In the genomic region with DNA sequence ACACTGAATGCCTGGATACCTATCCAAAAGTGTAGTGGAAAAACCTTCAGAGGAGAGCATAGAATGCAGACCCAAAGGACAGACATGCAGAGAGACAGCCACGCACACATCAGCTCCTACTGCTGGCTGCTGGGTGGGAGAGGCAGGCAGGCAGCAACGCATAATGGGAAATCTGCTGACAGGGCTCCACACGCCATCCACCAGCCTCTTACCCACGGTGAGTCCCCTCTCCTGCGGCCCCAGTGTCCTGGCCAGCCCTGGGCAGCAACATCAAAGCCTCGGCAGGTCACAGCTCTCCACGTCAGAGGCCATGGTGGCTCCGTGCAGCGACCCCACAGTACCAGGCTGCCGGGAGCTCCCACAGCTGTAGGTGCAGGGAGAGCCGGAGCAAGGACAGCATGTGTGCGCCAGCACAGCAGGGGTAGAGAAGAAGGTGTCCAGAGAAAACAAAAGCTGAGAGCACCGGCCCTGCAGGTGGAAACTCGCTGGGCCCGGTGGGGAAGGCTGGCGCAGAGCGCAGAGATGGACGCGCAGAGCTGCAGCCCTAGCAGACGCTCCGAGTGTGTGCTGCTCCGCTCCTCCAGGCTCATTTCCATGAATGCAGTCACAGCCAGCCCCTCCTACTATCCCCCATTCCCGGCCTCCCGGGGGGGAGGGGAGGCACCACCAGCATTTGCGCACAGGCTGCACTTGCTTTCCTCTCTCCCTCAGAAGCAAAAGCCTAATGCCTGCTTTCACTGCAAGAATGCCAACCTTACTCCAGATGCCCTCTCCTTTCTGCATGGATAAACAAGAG, we compare ENCODE assay signal across 8 cellular contexts. TPM values are rescaled to one million over a fixed set of nuclear protein-coding genes. Genes with fewer than 3 reads are reported as not detected.
DNase-seq lines count a peak whose midpoint lies in the region; ATAC-seq, FAIRE-seq and TF ChIP-seq lines count a peak whose summit lies in the region.

No MANE protein-coding gene starts in this region.

- H2BK20ac ChIP-seq in H1 (ENCODE audit: low read length) = no peak overlapping the region

- no peaks in the 10 kb centered on the region for H3K36me3 ChIP-seq in H1 (ENCODE audit: control insufficient read depth in 2 of 4, insufficient read depth in 4 of 4, low read length in 3 of 4)

- peak overlapping the region; percentile 18; the same call in 1 of the 2 replicates for H2BK5ac ChIP-seq in H1 (ENCODE audit: low read depth, low read length)

- peak overlapping the region; percentile 18 for H4K5ac ChIP-seq in H1 (ENCODE audit: insufficient read length, low read depth, low read length)

- in situ Hi-C loops in GM13976 (cut with MboI; ENCODE audit: low sequenced_read_pairs, unreplicated experiment) = no loop called here

- no peak overlapping the region for H3K4ac ChIP-seq in H1 (replicated peaks; ENCODE audit: insufficient read length, low read depth, low read length)

- H3K79me1 ChIP-seq in H1 (ENCODE audit: low read depth, low read length) = no peaks in the 10 kb centered on the region

- CTCF ChIA-PET in H1 (lab: Charles Lee; ENCODE audit: partially characterized antibody) = interaction anchor here (0.6 to 2.8 kb wide), 12 partner anchors 10 to 360 kb away, joined by 3 to 16 read pairs (median 4); no protein-coding TSS in a partner anchor

- peak overlapping the region; percentile 77 for H2BK12ac ChIP-seq in H1 (ENCODE audit: low read depth, low read length)

- no peaks in the 10 kb centered on the region for H3K9me3 ChIP-seq in H1 (ENCODE audit: insufficient read depth in 2 of 2, low read depth in 1 of 2, low read length in 1 of 2)

- H2AK5ac ChIP-seq in H1 (ENCODE audit: low read depth, low read length) = 0 out of 2 replicates have a peak overlapping the region, but pooled peaks have one; percentile 77

- ATAC-seq in naive thymus-derived CD8-positive, alpha-beta T cell = no peak

- H4K8ac ChIP-seq in H1 (ENCODE audit: extremely low read depth, insufficient read depth, low read length) = no peak overlapping the region; the same call in 1 of the 2 replicates

- H3K23ac ChIP-seq in H1 (ENCODE audit: insufficient read length) = no peak overlapping the region

- TF ChIP-seq CTCF in H1 (IDR thresholded peaks at IDR 0.05; ENCODE audit: control extremely low read depth in 1 of 3, insufficient read depth in 1 of 3, low read depth in 1 of 3, low read length in 3 of 3) = no peak
- no peak for TF ChIP-seq CTCF in GM13976 (IDR thresholded peaks at IDR 0.05; ENCODE audit: borderline replicate concordance, control extremely low read depth, extremely low read depth, insufficient read depth, missing control alignments)

- peak overlapping the region; percentile 76 to 88 for H3K4me2 ChIP-seq in H1 (ENCODE audit: insufficient read depth in 1 of 2, low read depth in 2 of 2, low read length in 2 of 2)

- H3K4me3 ChIP-seq in H1 (ENCODE audit: extremely low read depth in 1 of 4, insufficient read depth in 2 of 4, low read depth in 3 of 4, low read length in 4 of 4) = peak overlapping the region; percentile 40 to 62 (median 52); a peak in 7 of 8 replicates

- no peak overlapping the region for H3K27ac ChIP-seq in H1 (ENCODE audit: low read depth, low read length)

- peaks cover 17 to 39% (median 25%) of the 10 kb centered on the region in 4 experiments for H3K4me1 ChIP-seq in H1 (replicated peaks in 1 of 4; ENCODE audit: control insufficient read depth in 3 of 4, insufficient read depth in 4 of 4, low read length in 3 of 4)

- peak overlapping the region; percentile 62 for H3K18ac ChIP-seq in H1 (ENCODE audit: extremely low read depth, low read length)

- H3K4me1 Mint-ChIP-seq in naive thymus-derived CD8-positive, alpha-beta T cell = peaks cover 69 to 98% (median 95%) of the 10 kb centered on the region in 4 donors

- WGBS in H1 (ENCODE audit: extremely low coverage in 1 of 2, insufficient coverage in 1 of 2, insufficient read length in 1 of 2, insufficient replicate concordance in 2 of 2, low coverage in 1 of 2, low lambda C conversion rate in 2 of 2, missing lambda C conversion rate in 1 of 2), 2 experiments = 12% methylated on average over 22 of the region's 25 CpGs; no CpG with 5 or more reads in 1 of the 2 experiments

- H3K9me3 Mint-ChIP-seq in naive thymus-derived CD8-positive, alpha-beta T cell = no peaks in the 10 kb centered on the region

- H4K91ac ChIP-seq in H1 (replicated peaks; ENCODE audit: insufficient read length, low read length) = peak overlapping the region; percentile 36

- H3K14ac ChIP-seq in H1 (ENCODE audit: insufficient read length) = no peak overlapping the region

- no peak overlapping the region for H2BK15ac ChIP-seq in H1 (ENCODE audit: low read length)

- TF ChIP-seq POLR2A in H1 (IDR thresholded peaks at IDR 0.05; ENCODE audit: control extremely low read depth in 1 of 2, low read depth in 2 of 2, low read length in 2 of 2) = 0 out of 3 replicates have a peak, but pooled peaks of 1 of the 2 experiments have one; percentile 39

- H3K56ac ChIP-seq in H1 (replicated peaks; ENCODE audit: insufficient read length, low read depth, low read length) = no peak overlapping the region

- no peak overlapping the region; a peak in 1 of 7 replicates for H3K9ac ChIP-seq in H1 (replicated peaks in 1 of 4; ENCODE audit: extremely low read depth in 1 of 4, low read depth in 3 of 4, low read length in 3 of 4)

- peaks cover 0 to 46% (median 0%) of the 10 kb centered on the region in 3 donors for H3K36me3 Mint-ChIP-seq in naive thymus-derived CD8-positive, alpha-beta T cell

- H2AFZ ChIP-seq in H1 (ENCODE audit: low read length) = no peak overlapping the region

- peaks cover 7% of the 10 kb centered on the region for H3K23me2 ChIP-seq in H1 (ENCODE audit: low read depth, low read length)

- H3K27me3 Mint-ChIP-seq in naive thymus-derived CD8-positive, alpha-beta T cell = no peaks in the 10 kb centered on the region

- H3K27ac Mint-ChIP-seq in naive thymus-derived CD8-positive, alpha-beta T cell = peak overlapping the region; percentile 67 to 96 (median 90)

- FAIRE-seq in H1 (lab: Jason Lieb, UNC) (no peak), HTR-8/SVneo (lab: Jason Lieb, UNC) (no peak)

- POLR2A ChIA-PET in H1 (lab: Charles Lee; ENCODE audit: partially characterized antibody) = interaction anchor here (0.5 to 1.2 kb wide), 5 partner anchors 9 to 221 kb away, joined by 3 to 4 read pairs (median 3); no protein-coding TSS in a partner anchor
- POLR2A ChIA-PET in naive thymus-derived CD8-positive, alpha-beta T cell (lab: Charles Lee) = interaction anchor here (0.5 to 2.3 kb wide), 8 partner anchors 14 to 239 kb away, joined by 3 to 10 read pairs (median 4); a partner anchor contains a TSS

- no peak overlapping the region for H2BK120ac ChIP-seq in H1 (replicated peaks; ENCODE audit: low read depth, low read length)

- no peak for TF ChIP-seq RAD21 in H1 (IDR thresholded peaks at IDR 0.05 in 1 of 2, conservative IDR thresholded peaks at IDR 0.05 in 1 of 2; ENCODE audit: low read depth in 2 of 2, low read length in 2 of 2)

- DNase-seq in EH (ENCODE audit: low read depth) (peak; percentile 35), NCI-H345 treated with DMSO at 0.1 percent for 48 hours (lab: John Stamatoyannopoulos, UW; ENCODE audit: unreplicated experiment) (peak; percentile 68), H1 (ENCODE audit: low read depth in 1 of 2, low spot score in 2 of 2) (peak in 1 of 2 experiments; percentile 83), NCI-H2029 treated with DMSO at 0.1 percent for 48 hours (lab: John Stamatoyannopoulos, UW) (no peak), GM13976 (ENCODE audit: low spot score) (no peak), HTR-8/SVneo (ENCODE audit: insufficient read length, low spot score) (no peak), mesenteric fat pad (ENCODE audit: low spot score) (no peak)
- DNase-seq in naive thymus-derived CD8-positive, alpha-beta T cell = no peak

- H4K20me1 ChIP-seq in H1 (replicated peaks in 1 of 2; ENCODE audit: control insufficient read depth in 1 of 2, insufficient read depth in 2 of 2, low read length in 2 of 2) = peaks cover 0 to 19% of the 10 kb centered on the region in 2 experiments

- H3K27me3 ChIP-seq in H1 (replicated peaks in 1 of 4; ENCODE audit: control insufficient read depth in 3 of 4, extremely low read depth in 1 of 4, insufficient read depth in 3 of 4, low read length in 3 of 4) = peaks cover 0 to 3% (median 0%) of the 10 kb centered on the region in 4 experiments; a peak in 1 of 7 replicates

- TF ChIP-seq EP300 in H1 (IDR thresholded peaks at IDR 0.05; ENCODE audit: borderline replicate concordance in 1 of 2, low read depth in 2 of 2, low read length in 2 of 2) = no peak

- no peaks in the 10 kb centered on the region for H3K79me2 ChIP-seq in H1 (ENCODE audit: control insufficient read depth in 1 of 2, insufficient read depth in 2 of 2, low read length in 2 of 2)

- peak overlapping the region; percentile 45 to 83 (median 76) for H3K4me3 Mint-ChIP-seq in naive thymus-derived CD8-positive, alpha-beta T cell

TF ChIP-seq in H1, 55 proteins besides CTCF, POLR2A, EP300 and RAD21 (continues in another document):
- TF ChIP-seq HDAC2 (IDR thresholded peaks at IDR 0.05; ENCODE audit: borderline replicate concordance in 1 of 2, low read depth in 2 of 2, low read length in 2 of 2) (peak in 1 of 2 experiments; percentile 14; a peak in 1 of 4 replicates), SIX5 (IDR thresholded peaks at IDR 0.05; ENCODE audit: low read depth, low read length) (no peak), TAF1 (IDR thresholded peaks at IDR 0.05; ENCODE audit: low read depth, low read length) (peak; percentile 53; the same call in 1 of the 2 replicates), RBBP5 (IDR thresholded peaks at IDR 0.05; ENCODE audit: borderline replicate concordance, low read depth, low read length) (peak; percentile 39; the same call in 1 of the 2 replicates), GABPA (IDR thresholded peaks at IDR 0.05; ENCODE audit: borderline replicate concordance, insufficient read depth, low read length) (peak; percentile 67; the same call in 1 of the 2 replicates), SAP30 (IDR thresholded peaks at IDR 0.05; ENCODE audit: insufficient read depth, insufficient replicate concordance, low read length) (no peak), SIRT6 (IDR thresholded peaks at IDR 0.05; ENCODE audit: low read length) (no peak), RFX5 (IDR thresholded peaks at IDR 0.05; ENCODE audit: borderline replicate concordance, low read depth, low read length) (no peak), FOSL1 (IDR thresholded peaks at IDR 0.05; ENCODE audit: insufficient read depth, low read depth, low read length) (no peak)

RNA-seq across cellular contexts. Expression of a gene that starts 58.9 kb away (rescaled TPM):
- total RNA-seq in H1 (2021; fragmentation: NEBNext Ultra II Directional; extraction: Animal tissue kit (Norgen Biotek cat#: 25700)) = 14.7 and 14.8 TPM in 2 replicates
- 12.8 and 13.8 TPM in 2 replicates for polyA plus RNA-seq in H1 (2011; rRNA removed)
- 14.2 TPM for polyA plus RNA-seq in H1 (2011; cell fraction: cytosol; rRNA removed)
- polyA plus RNA-seq in H1 (2011; cell fraction: nucleus; rRNA removed) = 40.9 TPM
- polyA plus RNA-seq in H1 (2012, experiment 1 of 2) = 10.4 to 15.6 TPM (median 10.9 TPM) in 4 replicates
- polyA plus RNA-seq in H1 (2012, experiment 2 of 2) = 4.7 TPM
- 9.9 TPM for polyA plus RNA-seq in H1 (2013, experiment 1 of 2)
- 9.8 TPM for polyA plus RNA-seq in H1 (2013, experiment 2 of 2)
- 16.3 and 17.5 TPM in 2 replicates for polyA minus RNA-seq in H1 (2011; rRNA and poly(A)+ RNA removed)
- polyA minus RNA-seq in H1 (2011; cell fraction: cytosol; rRNA and poly(A)+ RNA removed) = 12.4 TPM
- 20.9 TPM for polyA minus RNA-seq in H1 (2011; cell fraction: nucleus; rRNA and poly(A)+ RNA removed)
- total RNA-seq in naive thymus-derived CD8-positive, alpha-beta T cell = 100 to 1,000 TPM; 415 to 423 TPM
- polyA plus RNA-seq in naive thymus-derived CD8-positive, alpha-beta T cell = 100 to 1,000 TPM; 220 to 320 (median 243) TPM
- 54.9 TPM for total RNA-seq in mesenteric fat pad

Comparison
In these comparisons a context has a peak if more than half of its experiments do, and no peak if none do; other contexts are left out.
1. DNase-seq: peak in EH (single experiment) and NCI-H345 treated with DMSO at 0.1 percent for 48 hours (single experiment); none in naive thymus-derived CD8-positive, alpha-beta T cell (0 of 10), NCI-H2029 treated with DMSO at 0.1 percent for 48 hours (single experiment), GM13976 (single experiment), HTR-8/SVneo (single experiment) and mesenteric fat pad (single experiment).